In genomic region chr20:4946585-4947378, GRCh38 we compare ENCODE assay signal across 17 cellular contexts. TPM values are rescaled to one million over a fixed set of nuclear protein-coding genes. Genes with fewer than 3 reads are reported as not detected.
DNase-seq lines count a peak whose midpoint lies in the region; ATAC-seq, FAIRE-seq and TF ChIP-seq lines count a peak whose summit lies in the region.
"Had no signal": no experiment of that assay in that cellular context is flagged by ENCODE, and none has a peak within 500 bp of the region (broad histone marks: within the 10 kb centered on the region; RNA-seq: fewer than 3 reads in every experiment).

No MANE protein-coding gene starts in this region.

- CTCF ChIA-PET in activated CD8-positive, alpha-beta T cell treated with anti-CD3 and anti-CD28 coated beads for 36 hours (lab: Charles Lee) = interaction anchor here (1.2 kb wide), 1 partner anchor 9 kb away, joined by 9 read pairs; no protein-coding TSS in a partner anchor
- CTCF ChIA-PET in activated CD8-positive, alpha-beta T cell treated with anti-CD3 and anti-CD28 coated beads, Interleukin-2, amount 10 ng/mL, durations not matched to agents 7 days and 5 days (lab: Charles Lee) = interaction anchor here (1.0 to 2.3 kb wide), 4 partner anchors 9 to 155 kb away, joined by 3 to 5 read pairs (median 3); no protein-coding TSS in a partner anchor
- CTCF ChIA-PET in GM12878 (lab: Yijun Ruan, JAX) = interaction anchor here (1.1 to 2.1 kb wide), 8 partner anchors 10 to 207 kb away, joined by 3 to 18 read pairs (median 4); no protein-coding TSS in a partner anchor

- no peak overlapping the region for H3K4me3 Mint-ChIP-seq in activated CD8-positive, alpha-beta T cell treated with anti-CD3 and anti-CD28 coated beads for 36 hours
- no peak overlapping the region for H3K4me3 Mint-ChIP-seq in activated CD8-positive, alpha-beta T cell treated with anti-CD3 and anti-CD28 coated beads, Interleukin-2, amount 10 ng/mL, durations not matched to agents 7 days and 5 days
- H3K4me3 Mint-ChIP-seq: central memory CD8-positive, alpha-beta T cell; type B pancreatic cell had no signal

- H4K20me1 ChIP-seq in GM12878 (ENCODE audit: control insufficient read depth, insufficient read depth) = no peaks in the 10 kb centered on the region

- H3K9ac ChIP-seq in GM12878 (ENCODE audit: control insufficient read depth, insufficient read depth, low read length) = no peak overlapping the region
- H3K9ac ChIP-seq: KMS-11 had no signal

- RAD21 ChIA-PET in GM12878 (lab: Charles Lee; ENCODE audit: unreplicated experiment) = interaction anchor here (0.9 to 2.1 kb wide), 5 partner anchors 9 to 339 kb away, joined by 3 to 9 read pairs (median 8); no protein-coding TSS in a partner anchor

- ATAC-seq in activated CD8-positive, alpha-beta T cell treated with anti-CD3 and anti-CD28 coated beads for 36 hours = peak; percentile 64
- ATAC-seq in activated CD8-positive, alpha-beta T cell treated with anti-CD3 and anti-CD28 coated beads, Interleukin-2, amount 10 ng/mL, durations not matched to agents 7 days and 5 days = no peak
- peak; percentile 48 for ATAC-seq in HG02678 (IDR thresholded peaks at IDR 0.05; ENCODE audit: unreplicated experiment)
- ATAC-seq in GM12878 = peak; percentile 81
- ATAC-seq in stimulated activated naive CD8-positive, alpha-beta T cell treated with anti-CD3 and anti-CD28 coated beads, Interleukin-15, Interleukin-2, amounts not matched to agents 100 U/mL and 50 U/mL, for 24 hours = no peak
- ATAC-seq in HG03571 (IDR thresholded peaks at IDR 0.05; ENCODE audit: unreplicated experiment) = no peak
- ATAC-seq in Right ventricle myocardium inferior = no peak
- ATAC-seq: left cardiac atrium had no signal

- no peaks in the 10 kb centered on the region for H3K27me3 Mint-ChIP-seq in activated CD8-positive, alpha-beta T cell treated with anti-CD3 and anti-CD28 coated beads for 36 hours
- H3K27me3 Mint-ChIP-seq in activated CD8-positive, alpha-beta T cell treated with anti-CD3 and anti-CD28 coated beads, Interleukin-2, amount 10 ng/mL, durations not matched to agents 7 days and 5 days (ENCODE audit: low read depth) = no peaks in the 10 kb centered on the region
- H3K27me3 Mint-ChIP-seq: central memory CD8-positive, alpha-beta T cell; type B pancreatic cell had no signal

- H3K27me3 ChIP-seq in GM12878 (replicated peaks in 1 of 2; ENCODE audit: control insufficient read depth in 2 of 2, insufficient read depth in 2 of 2, low read length in 1 of 2) (no peaks in the 10 kb centered on the region), MG63 (no peaks in the 10 kb centered on the region)

- H3K4me2 ChIP-seq in GM12878 (ENCODE audit: control insufficient read depth, insufficient read depth) = peak overlapping the region; percentile 34
- H3K4me2 ChIP-seq: KMS-11 had no signal

- H3K79me2 ChIP-seq in GM12878 (ENCODE audit: control insufficient read depth, insufficient read depth, low read length) = no peaks in the 10 kb centered on the region

- no peak for TF ChIP-seq EP300 in GM12878 (IDR thresholded peaks at IDR 0.05; ENCODE audit: borderline replicate concordance in 1 of 2, control insufficient read depth in 1 of 2, low read depth in 2 of 2, low read length in 2 of 2)

- DNase-seq in activated CD8-positive, alpha-beta T cell treated with anti-CD3 and anti-CD28 coated beads for 36 hours = peak; percentile 47
- DNase-seq in activated CD8-positive, alpha-beta T cell treated with anti-CD3 and anti-CD28 coated beads, Interleukin-2, amount 10 ng/mL, durations not matched to agents 7 days and 5 days = no peak
- DNase-seq in GM12878 (ENCODE audit: low read depth, low spot score) = peak; percentile 31
- peak; percentile 23 for DNase-seq in stimulated activated naive CD8-positive, alpha-beta T cell treated with anti-CD3 and anti-CD28 coated beads, Interleukin-15, Interleukin-2, amounts not matched to agents 100 U/mL and 50 U/mL, for 24 hours
- no peak for DNase-seq in Right ventricle myocardium inferior (ENCODE audit: missing footprints)
- DNase-seq in MG63 = no peak
- DNase-seq: activated CD4-positive, alpha-beta T cell treated with anti-CD3 and anti-CD28 coated beads, Interleukin-2, amount 50 U/mL, for 4 hours; EL; left cardiac atrium; NCI-H2227 treated with DMSO at 0.1 percent for 48 hours; SIG-M5; T1000 had no signal

- POLR2A ChIA-PET in activated CD8-positive, alpha-beta T cell treated with anti-CD3 and anti-CD28 coated beads for 36 hours (lab: Charles Lee) = no interaction called here
- POLR2A ChIA-PET in activated CD8-positive, alpha-beta T cell treated with anti-CD3 and anti-CD28 coated beads, Interleukin-2, amount 10 ng/mL, durations not matched to agents 7 days and 5 days (lab: Charles Lee) = no interaction called here
- POLR2A ChIA-PET in GM12878 (lab: Charles Lee) = interaction anchor here (0.5 to 2.0 kb wide), 5 partner anchors 9 to 90 kb away, joined by 3 to 6 read pairs (median 4); no protein-coding TSS in a partner anchor

- no peak overlapping the region for H3K27ac Mint-ChIP-seq in activated CD8-positive, alpha-beta T cell treated with anti-CD3 and anti-CD28 coated beads for 36 hours
- no peak overlapping the region for H3K27ac Mint-ChIP-seq in activated CD8-positive, alpha-beta T cell treated with anti-CD3 and anti-CD28 coated beads, Interleukin-2, amount 10 ng/mL, durations not matched to agents 7 days and 5 days
- H3K27ac Mint-ChIP-seq: type B pancreatic cell had no signal

- BruUV-seq in GM12878 (replicated peaks; lab: Mats Ljungman, UMichigan) = no TSS peak

- no peaks in the 10 kb centered on the region for H3K9me3 ChIP-seq in GM12878 (replicated peaks; ENCODE audit: control insufficient read depth, insufficient read depth, low read length)
- H3K9me3 ChIP-seq in MG63 = no peaks in the 10 kb centered on the region

- no peak for FAIRE-seq in GM12878 (lab: Jason Lieb, UNC)

- WGBS in GM12878 (ENCODE audit: insufficient coverage, insufficient replicate concordance, low lambda C conversion rate, missing lambda C conversion rate) = 33% methylated on average over 12 of the region's 12 CpGs

- H3K27ac ChIP-seq in GM12878 (ENCODE audit: control insufficient read depth, insufficient read depth) = no peak overlapping the region
- H3K27ac ChIP-seq: KMS-11 had no signal

- H3K4me3 ChIP-seq in GM12878 (no peak overlapping the region), MG63 (no peak overlapping the region)

- in situ Hi-C loops in GM12878 (cut with MboI) = no loop called here

- H2AFZ ChIP-seq in GM12878 (ENCODE audit: control insufficient read depth, low read depth, low read length) = no peak overlapping the region

- peaks cover 39% of the 10 kb centered on the region for H3K4me1 Mint-ChIP-seq in activated CD8-positive, alpha-beta T cell treated with anti-CD3 and anti-CD28 coated beads for 36 hours (ENCODE audit: low read depth)
- peaks cover 33% of the 10 kb centered on the region for H3K4me1 Mint-ChIP-seq in activated CD8-positive, alpha-beta T cell treated with anti-CD3 and anti-CD28 coated beads, Interleukin-2, amount 10 ng/mL, durations not matched to agents 7 days and 5 days (ENCODE audit: low read depth)

- H3K36me3 ChIP-seq in GM12878 (ENCODE audit: control insufficient read depth in 2 of 2, insufficient read depth in 2 of 2, low read length in 1 of 2) = peaks cover 0 to 3% of the 10 kb centered on the region in 2 experiments; a peak in 2 of 4 replicates
- no peaks in the 10 kb centered on the region; the same call in 1 of the 2 replicates for H3K36me3 ChIP-seq in MG63

- H3K9me3 Mint-ChIP-seq in activated CD8-positive, alpha-beta T cell treated with anti-CD3 and anti-CD28 coated beads for 36 hours = no peaks in the 10 kb centered on the region
- H3K9me3 Mint-ChIP-seq in activated CD8-positive, alpha-beta T cell treated with anti-CD3 and anti-CD28 coated beads, Interleukin-2, amount 10 ng/mL, durations not matched to agents 7 days and 5 days (ENCODE audit: insufficient read depth) = no peaks in the 10 kb centered on the region
- H3K9me3 Mint-ChIP-seq: central memory CD8-positive, alpha-beta T cell; type B pancreatic cell had no signal

- intact Hi-C loops in activated CD8-positive, alpha-beta T cell treated with anti-CD3 and anti-CD28 coated beads for 36 hours (cut with micrococcal nuclease) = no loop called here
- intact Hi-C loops in GM12878 (cut with micrococcal nuclease; ENCODE audit: unreplicated experiment) = loop anchor here (5.0 kb wide), 1 partner anchor 134 kb away; no protein-coding TSS in a partner anchor
- intact Hi-C loops in Right ventricle myocardium inferior (cut with DNase I) = no loop called here

- peaks cover 1% of the 10 kb centered on the region for H3K36me3 Mint-ChIP-seq in activated CD8-positive, alpha-beta T cell treated with anti-CD3 and anti-CD28 coated beads for 36 hours (ENCODE audit: low read depth)
- peaks cover 8% of the 10 kb centered on the region for H3K36me3 Mint-ChIP-seq in activated CD8-positive, alpha-beta T cell treated with anti-CD3 and anti-CD28 coated beads, Interleukin-2, amount 10 ng/mL, durations not matched to agents 7 days and 5 days (ENCODE audit: low read depth)

- no peak for TF ChIP-seq RAD21 in GM12878 (IDR thresholded peaks at IDR 0.05; ENCODE audit: insufficient read depth, low read depth, low read length)

- H3K4me1 ChIP-seq in GM12878 (ENCODE audit: control insufficient read depth, insufficient read depth, low read length) = peaks cover 25% of the 10 kb centered on the region

- no peak for TF ChIP-seq CTCF in activated CD8-positive, alpha-beta T cell treated with anti-CD3 and anti-CD28 coated beads for 36 hours (IDR thresholded peaks at IDR 0.05)
- no peak for TF ChIP-seq CTCF in GM12878 (IDR thresholded peaks at IDR 0.05 in 2 of 3, conservative IDR thresholded peaks at IDR 0.05 in 1 of 3; ENCODE audit: control insufficient read depth in 2 of 3, extremely low read depth in 1 of 3, insufficient read depth in 1 of 3, low read depth in 3 of 3, low read length in 3 of 3)

- SMC1A ChIA-PET in GM12878 (lab: Charles Lee; ENCODE audit: uncharacterized antibody, unreplicated experiment) = interaction anchor here (1.0 to 2.6 kb wide), 10 partner anchors 9 to 342 kb away, joined by 3 to 14 read pairs (median 5); no protein-coding TSS in a partner anchor

- no peak for TF ChIP-seq POLR2A in GM12878 (IDR thresholded peaks at IDR 0.05; ENCODE audit: low read depth, low read length)

RNA-seq across cellular contexts. Expression of gene SLC23A2, which starts 54.5 kb away (rescaled TPM):
- 10 to 100 TPM; 16.0 to 16.2 TPM for total RNA-seq in activated CD8-positive, alpha-beta T cell treated with anti-CD3 and anti-CD28 coated beads for 36 hours
- total RNA-seq in activated CD8-positive, alpha-beta T cell treated with anti-CD3 and anti-CD28 coated beads, Interleukin-2, amount 10 ng/mL, durations not matched to agents 7 days and 5 days = 10 to 100 TPM; 14.7 to 16.7 TPM
- 293 and 316 TPM in 2 replicates for total RNA-seq in GM12878 (2013; cell fraction: nucleolus; rRNA removed)
- total RNA-seq in GM12878 (2014; rRNA removed) (42.6 and 44.8 TPM in 2 replicates), GM12878 (2014; rRNA removed; fragmentation: Illumina TruSeq; extraction: Trizol) (28.3 and 29.4 TPM in 2 replicates), GM12878 (2021) (51.7 and 56.1 TPM in 2 replicates), Right ventricle myocardium inferior (6.7 TPM)
- 11.1 TPM for polyA plus RNA-seq in GM12878 (2011; ENCODE audit: low read depth)
- polyA plus RNA-seq in GM12878 (2011; rRNA removed) (28.5 and 38.9 TPM in 2 replicates), GM12878 (2014; fragmentation: Illumina TruSeq; extraction: Trizol) (46.2 and 46.3 TPM in 2 replicates), GM12878 (2014; fragmentation: Nextera tagmentation; extraction: Ambion mirVana) (1 to 10 TPM; 4.4 to 5.9 TPM), GM12878 (2014; rRNA removed) (39.3 and 44.0 TPM in 2 replicates), GM12878 (2016; fragmentation: Nextera tagmentation; extraction: Ambion mirVana) (10 to 100 TPM; 29.3 to 32.2 TPM)
- polyA plus RNA-seq in GM12878 (2011; cell fraction: cytosol; rRNA removed) = 31.9 and 39.7 TPM in 2 replicates
- 84.7 and 104 TPM in 2 replicates for polyA plus RNA-seq in GM12878 (2011; cell fraction: nucleus; rRNA removed)
- 12.0 and 13.0 TPM in 2 replicates for polyA plus RNA-seq in GM12878 (2012)
- polyA minus RNA-seq in GM12878 (2011; rRNA and poly(A)+ RNA removed) = 58.9 and 61.7 TPM in 2 replicates
- 13.8 and 14.7 TPM in 2 replicates for polyA minus RNA-seq in GM12878 (2011; cell fraction: cytosol; rRNA and poly(A)+ RNA removed)
- polyA minus RNA-seq in GM12878 (2011; cell fraction: nucleus; rRNA and poly(A)+ RNA removed) = 42.1 and 54.6 TPM in 2 replicates
- 5.1 and 5.9 TPM in 2 replicates for total RNA-seq in MG63 (2014; rRNA removed; shearing (Covaris generic); ENCODE audit: low replicate concordance)

Comparison
In these comparisons a context has a peak if more than half of its experiments do, and no peak if none do; other contexts are left out.
1. ATAC-seq: peak in activated CD8-positive, alpha-beta T cell treated with anti-CD3 and anti-CD28 coated beads for 36 hours (single experiment), HG02678 (single experiment) and GM12878 (single experiment); none in activated CD8-positive, alpha-beta T cell treated with anti-CD3 and anti-CD28 coated beads, Interleukin-2, amount 10 ng/mL, durations not matched to agents 7 days and 5 days (single experiment), stimulated activated naive CD8-positive, alpha-beta T cell treated with anti-CD3 and anti-CD28 coated beads, Interleukin-15, Interleukin-2, amounts not matched to agents 100 U/mL and 50 U/mL, for 24 hours (single experiment), HG03571 (single experiment) and Right ventricle myocardium inferior (single experiment).
2. DNase-seq: peak in activated CD8-positive, alpha-beta T cell treated with anti-CD3 and anti-CD28 coated beads for 36 hours (single experiment), GM12878 (single experiment) and stimulated activated naive CD8-positive, alpha-beta T cell treated with anti-CD3 and anti-CD28 coated beads, Interleukin-15, Interleukin-2, amounts not matched to agents 100 U/mL and 50 U/mL, for 24 hours (single experiment); none in activated CD8-positive, alpha-beta T cell treated with anti-CD3 and anti-CD28 coated beads, Interleukin-2, amount 10 ng/mL, durations not matched to agents 7 days and 5 days (single experiment), Right ventricle myocardium inferior (single experiment) and MG63 (single experiment).